Comparison of ENCODE assay signal across 1 cellular context in the genomic region with DNA sequence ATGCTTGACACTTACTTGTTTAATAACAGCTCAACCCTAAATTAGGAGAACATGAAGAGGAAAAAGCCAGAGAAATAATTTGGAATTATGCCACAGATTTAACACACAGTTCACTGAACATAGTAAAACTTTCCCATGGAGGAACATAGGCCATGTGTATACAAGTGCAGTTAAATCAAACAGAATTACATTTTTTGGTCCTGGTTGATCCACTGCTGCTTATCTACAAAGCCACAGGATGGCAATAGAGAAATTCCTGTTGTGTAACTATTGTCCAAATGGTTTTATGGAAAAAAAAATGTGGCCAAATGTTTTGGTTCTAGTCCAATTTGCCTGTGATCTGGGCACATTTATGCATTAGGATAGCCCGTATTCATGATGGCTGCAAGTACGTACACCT.
A peak's percentile ranks its signal among the peaks of the same experiment; 100 is the strongest.
TF ChIP-seq lines count a peak whose summit lies in the region.

No MANE protein-coding gene starts in this region.

TF ChIP-seq in IMR-90, 13 proteins besides CTCF, POLR2A, EP300 and RAD21:
- TF ChIP-seq, protein P1, sequence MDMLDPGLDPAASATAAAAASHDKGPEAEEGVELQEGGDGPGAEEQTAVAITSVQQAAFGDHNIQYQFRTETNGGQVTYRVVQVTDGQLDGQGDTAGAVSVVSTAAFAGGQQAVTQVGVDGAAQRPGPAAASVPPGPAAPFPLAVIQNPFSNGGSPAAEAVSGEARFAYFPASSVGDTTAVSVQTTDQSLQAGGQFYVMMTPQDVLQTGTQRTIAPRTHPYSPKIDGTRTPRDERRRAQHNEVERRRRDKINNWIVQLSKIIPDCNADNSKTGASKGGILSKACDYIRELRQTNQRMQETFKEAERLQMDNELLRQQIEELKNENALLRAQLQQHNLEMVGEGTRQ (IDR thresholded peaks at IDR 0.05; ENCODE audit: low read depth, low read length): no peak
- TF ChIP-seq, protein P2, sequence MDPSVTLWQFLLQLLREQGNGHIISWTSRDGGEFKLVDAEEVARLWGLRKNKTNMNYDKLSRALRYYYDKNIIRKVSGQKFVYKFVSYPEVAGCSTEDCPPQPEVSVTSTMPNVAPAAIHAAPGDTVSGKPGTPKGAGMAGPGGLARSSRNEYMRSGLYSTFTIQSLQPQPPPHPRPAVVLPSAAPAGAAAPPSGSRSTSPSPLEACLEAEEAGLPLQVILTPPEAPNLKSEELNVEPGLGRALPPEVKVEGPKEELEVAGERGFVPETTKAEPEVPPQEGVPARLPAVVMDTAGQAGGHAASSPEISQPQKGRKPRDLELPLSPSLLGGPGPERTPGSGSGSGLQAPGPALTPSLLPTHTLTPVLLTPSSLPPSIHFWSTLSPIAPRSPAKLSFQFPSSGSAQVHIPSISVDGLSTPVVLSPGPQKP (IDR thresholded peaks at IDR 0.05; ENCODE audit: borderline replicate concordance, low read depth, low read length): no peak
- peak; percentile 22; the same call in 1 of the 2 replicates for TF ChIP-seq CEBPB (IDR thresholded peaks at IDR 0.05; ENCODE audit: low read depth, low read length)
- TF ChIP-seq MAFK (IDR thresholded peaks at IDR 0.05; ENCODE audit: low read depth, low read length): no peak
